ENCODE assay signal across 8 cellular contexts in genomic region chr20:35741892-35742740, GRCh38. TPM values are rescaled to one million over a fixed set of nuclear protein-coding genes. Genes with fewer than 3 reads are reported as not detected.
A peak's percentile ranks its signal among the peaks of the same experiment; 100 is the strongest.
DNase-seq lines count a peak whose midpoint lies in the region; ATAC-seq and TF ChIP-seq lines count a peak whose summit lies in the region.

Gene RBM39, minus strand, starts transcription at chr20:35742260. Its CDS starts 1,386 bp downstream, at chr20:35740874.

- peak within 1 kb of the TSS; percentile 96 to 100 for H3K27ac ChIP-seq in ovary
- H3K27ac ChIP-seq in thyroid gland: peak within 1 kb of the TSS; percentile 100

- peak; percentile 97 for TF ChIP-seq POLR2A in ovary (IDR thresholded peaks at IDR 0.05)
- peak; percentile 96 to 99 for TF ChIP-seq POLR2A in thyroid gland (IDR thresholded peaks at IDR 0.05)

- TF ChIP-seq CTCF in GM12873 (IDR thresholded peaks at IDR 0.05; ENCODE audit: insufficient read depth, low read depth, low read length, missing control alignments) (peak; percentile 29), ovary (IDR thresholded peaks at IDR 0.05) (peak; percentile 10 to 63 (median 60)), thyroid gland (IDR thresholded peaks at IDR 0.05) (peak in 4 of 6 experiments; percentile 6 to 45 (median 41))

- H3K9me3 ChIP-seq in ovary (no peaks in the 10 kb centered on the region), thyroid gland (no peaks in the 10 kb centered on the region)

- H3K4me1 ChIP-seq in ovary (ENCODE audit: insufficient read depth) (peaks cover 4% of the 10 kb centered on the region), thyroid gland (peaks cover 24 to 26% of the 10 kb centered on the region in 2 donors)

- H3K36me3 ChIP-seq in ovary (no peaks in the 10 kb centered on the region), thyroid gland (peaks cover 27 to 34% of the 10 kb centered on the region in 2 donors)

- H3K4me3 ChIP-seq in ovary (peak within 1 kb of the TSS; percentile 75), thyroid gland (replicated peaks in 1 of 3) (peak within 1 kb of the TSS; percentile 66 to 96 (median 92))

- WGBS in ovary, 3 donors: 0 to 1% (median 1%) methylated on average over 63 to 66 of the region's 66 CpGs
- 0 to 1% methylated on average over 45 to 57 of the region's 66 CpGs for WGBS in thyroid gland, 2 donors

- intact Hi-C loops in head of caudate nucleus (cut with DNase I): loop anchor here (5.0 to 10.0 kb wide), 2 partner anchors 80 to 203 kb away; partner anchors contain the start of genes CPNE1 and RBM12
- intact Hi-C loops in ovary (cut with DNase I): loop anchor here in 1 of 4 donors (2.0 to 10.0 kb wide), 3 partner anchors 29 to 803 kb away; partner anchors contain the start of genes MYL9 and SPAG4
- intact Hi-C loops in thyroid gland (cut with DNase I): loop anchor here (5.0 to 10.0 kb wide), 2 partner anchors 143 to 210 kb away; partner anchors contain the start of gene SCAND1

- DNase-seq in NCI-H1417 (lab: John Stamatoyannopoulos, UW): peak; percentile 100
- DNase-seq in SW 1271 (lab: John Stamatoyannopoulos, UW): peak; percentile 100
- DNase-seq in activated naive CD8-positive, alpha-beta T cell treated with anti-CD3 and anti-CD28 coated beads, Interleukin-2, amount 50 U/mL, for 16 hours (ENCODE audit: low read depth, low spot score): peak; percentile 99
- peak; percentile 96 to 100 (median 99) for DNase-seq in head of caudate nucleus
- peak; percentile 99 to 100 (median 100) for DNase-seq in ovary
- peak; percentile 100 for DNase-seq in thyroid gland

- H3K27me3 ChIP-seq in ovary (no peaks in the 10 kb centered on the region), thyroid gland (no peaks in the 10 kb centered on the region)

- TF ChIP-seq EP300 in ovary (IDR thresholded peaks at IDR 0.05): peak; percentile 61

- ATAC-seq in HG02759 (IDR thresholded peaks at IDR 0.05; ENCODE audit: unreplicated experiment): peak; percentile 90

RNA-seq across cellular contexts. Expression of gene RBM39, which starts in this region (rescaled TPM):
- 100 to 1,000 TPM; 277 to 389 (median 356) TPM for total RNA-seq in ovary
- polyA plus RNA-seq in ovary: 100 to 1,000 TPM; 247 to 269 TPM
- 100 to 1,000 TPM; 315 to 475 (median 368) TPM for total RNA-seq in thyroid gland

Comparison
In these comparisons a context has a peak if more than half of its experiments do, and no peak if none do; other contexts are left out.
1. Peak in every context shown above with its lines: DNase-seq, ATAC-seq, H3K4me3 ChIP-seq and H3K27ac ChIP-seq.